In genomic region chr6:85250586-85251216, GRCh38 we compare ENCODE assay signal across 17 cellular contexts.
DNase-seq lines count a peak whose midpoint lies in the region; ATAC-seq and TF ChIP-seq lines count a peak whose summit lies in the region.
"Had no signal": no experiment of that assay in that cellular context is flagged by ENCODE, and none has a peak within 500 bp of the region (broad histone marks: within the 10 kb centered on the region; RNA-seq: fewer than 3 reads in every experiment).

No MANE protein-coding gene starts in this region.

- H3K4me1 ChIP-seq in adipocyte (ENCODE audit: control insufficient read depth, insufficient read depth, low read length) = peaks cover 16% of the 10 kb centered on the region
- H3K4me1 ChIP-seq: neural progenitor cell, SJCRH30 had no signal

- ATAC-seq in GM19463 (IDR thresholded peaks at IDR 0.05; ENCODE audit: unreplicated experiment) = no peak
- ATAC-seq in HG03108 (IDR thresholded peaks at IDR 0.05; ENCODE audit: unreplicated experiment) = no peak
- no peak for ATAC-seq in GM18907 (IDR thresholded peaks at IDR 0.05; ENCODE audit: unreplicated experiment)

- no peaks in the 10 kb centered on the region for H3K27me3 Mint-ChIP-seq in T-helper 2 cell treated with Interferon-gamma antibody and Interleukin-4, amounts not matched to agents 5 μg/mL and 100 μg/mL, for 36 hours (ENCODE audit: low read depth)

- H3K9me3 ChIP-seq in adipocyte (ENCODE audit: control insufficient read depth, low read length) = peaks cover 3% of the 10 kb centered on the region
- H3K9me3 ChIP-seq: SJCRH30 had no signal

- no peak overlapping the region for H3K4me3 Mint-ChIP-seq in T-helper 2 cell treated with Interferon-gamma antibody and Interleukin-4, amounts not matched to agents 5 μg/mL and 100 μg/mL, for 36 hours
- H3K4me3 Mint-ChIP-seq: neural progenitor cell had no signal

- no peak overlapping the region for H3K27ac Mint-ChIP-seq in T-helper 2 cell treated with Interferon-gamma antibody and Interleukin-4, amounts not matched to agents 5 μg/mL and 100 μg/mL, for 36 hours
- H3K27ac Mint-ChIP-seq: neural progenitor cell had no signal

- H3K27me3 ChIP-seq in adipocyte (replicated peaks; ENCODE audit: control insufficient read depth, insufficient read depth, low read length) = no peaks in the 10 kb centered on the region
- H3K27me3 ChIP-seq: neural progenitor cell, SJCRH30 had no signal

- H3K4me3 ChIP-seq in adipocyte (ENCODE audit: low read length) (no peak overlapping the region), fibroblast of pulmonary artery (replicated peaks; ENCODE audit: low read depth, low read length) (no peak overlapping the region)
- H3K4me3 ChIP-seq: neural progenitor cell, SJCRH30 had no signal

- no peaks in the 10 kb centered on the region for H3K4me1 Mint-ChIP-seq in T-helper 2 cell treated with Interferon-gamma antibody and Interleukin-4, amounts not matched to agents 5 μg/mL and 100 μg/mL, for 36 hours (ENCODE audit: low read depth)
- H3K4me1 Mint-ChIP-seq: neural progenitor cell had no signal

- H3K9ac ChIP-seq in adipocyte (ENCODE audit: low read length) = peak overlapping the region; percentile 16
- H3K9ac ChIP-seq: neural progenitor cell had no signal

- H3K36me3 Mint-ChIP-seq in T-helper 2 cell treated with Interferon-gamma antibody and Interleukin-4, amounts not matched to agents 5 μg/mL and 100 μg/mL, for 36 hours (ENCODE audit: low read depth) = no peaks in the 10 kb centered on the region
- H3K36me3 Mint-ChIP-seq: neural progenitor cell had no signal

- no peak for TF ChIP-seq CTCF in fibroblast of pulmonary artery (IDR thresholded peaks at IDR 0.05; ENCODE audit: low read length, missing control alignments)

- DNase-seq in GM03348 (ENCODE audit: low spot score) = peak; percentile 21
- DNase-seq in adipocyte (ENCODE audit: low read depth) = peak; percentile 6
- peak; percentile 82 for DNase-seq in fibroblast of pulmonary artery (ENCODE audit: low read depth)
- peak; percentile 26 for DNase-seq in myocyte (ENCODE audit: low read depth)
- no peak for DNase-seq in T-helper 2 cell treated with Interferon-gamma antibody and Interleukin-4, amounts not matched to agents 5 μg/mL and 100 μg/mL, for 36 hours (ENCODE audit: low spot score)
- DNase-seq: activated CD4-positive, CD25-positive, alpha-beta regulatory T cell treated with anti-CD3 and anti-CD28 coated beads, Interleukin-2, amount 50 U/mL, for 72 hours; activated gamma-delta T cell treated with Interleukin-2 at 50 U/mL for 16 hours; anterior cingulate cortex; Calu3; Karpas-422; SJCRH30; stimulated activated CD4-positive, alpha-beta T cell treated with anti-CD3 and anti-CD28 coated beads, Interleukin-1b, Interleukin-23, amount 100 ng/mL, for 48 hours; substantia nigra had no signal

- no peaks in the 10 kb centered on the region for H3K36me3 ChIP-seq in adipocyte (ENCODE audit: control insufficient read depth, insufficient read depth, low read length, severe bottlenecking)
- H3K36me3 ChIP-seq: neural progenitor cell, SJCRH30 had no signal

- peaks cover 4% of the 10 kb centered on the region for H3K9me3 Mint-ChIP-seq in T-helper 2 cell treated with Interferon-gamma antibody and Interleukin-4, amounts not matched to agents 5 μg/mL and 100 μg/mL, for 36 hours
- H3K9me3 Mint-ChIP-seq: neural progenitor cell had no signal
